20 cellular contexts compared by ENCODE assay signal in genomic region chr3:137764563-137765309, GRCh38. TPM values are rescaled to one million over a fixed set of nuclear protein-coding genes. Genes with fewer than 3 reads are reported as not detected.
DNase-seq lines count a peak whose midpoint lies in the region; ATAC-seq, FAIRE-seq and TF ChIP-seq lines count a peak whose summit lies in the region.
"Had no signal": no experiment of that assay in that cellular context is flagged by ENCODE, and none has a peak within 500 bp of the region (broad histone marks: within the 10 kb centered on the region; RNA-seq: fewer than 3 reads in every experiment).

No MANE protein-coding gene starts in this region.

- WGBS in adrenal gland, 4 donors, result 1 to 7% (median 3%) methylated on average over 21 to 58 of the region's 58 CpGs

- peaks cover 16 to 68% of the 10 kb centered on the region in 2 donors for H3K27me3 ChIP-seq in right atrium auricular region
- H3K27me3 ChIP-seq in lower lobe of right lung (ENCODE audit: low read depth), result peaks cover 100% of the 10 kb centered on the region
- H3K27me3 ChIP-seq in adrenal gland, result peaks cover 76% of the 10 kb centered on the region

- H3K4me3 ChIP-seq in right atrium auricular region (no peak overlapping the region), lower lobe of right lung (peak overlapping the region; percentile 23), adrenal gland (no peak overlapping the region)

- no peak for FAIRE-seq in GM19239 (lab: Jason Lieb, UNC)

- peaks cover 0 to 33% of the 10 kb centered on the region in 2 donors for H3K4me1 ChIP-seq in right atrium auricular region
- peaks cover 32% of the 10 kb centered on the region for H3K4me1 ChIP-seq in lower lobe of right lung
- H3K4me1 ChIP-seq in adrenal gland (replicated peaks in 1 of 2), result peaks cover 0 to 13% of the 10 kb centered on the region in 2 donors

- no peaks in the 10 kb centered on the region for H3K9me3 Mint-ChIP-seq in T-helper 2 cell treated with Interferon-gamma antibody and Interleukin-4, amounts not matched to agents 5 μg/mL and 100 μg/mL, for 36 hours
- H3K9me3 Mint-ChIP-seq: activated CD4-positive, alpha-beta T cell treated with anti-CD3 and anti-CD28 coated beads, Interleukin-2, amount 10 ng/mL, durations not matched to agents 7 days and 5 days had no signal

- H3K27ac Mint-ChIP-seq in T-helper 2 cell treated with Interferon-gamma antibody and Interleukin-4, amounts not matched to agents 5 μg/mL and 100 μg/mL, for 36 hours, result no peak overlapping the region
- H3K27ac Mint-ChIP-seq: activated naive CD8-positive, alpha-beta T cell treated with anti-CD3 and anti-CD28 coated beads for 36 hours; natural killer cell treated with Interleukin-12 subunit alpha and Interleukin-12 subunit beta and Interleukin-15 and Interleukin-18, amount 100 ng/mL, for 72 hours had no signal

- no peak overlapping the region for H3K4me3 Mint-ChIP-seq in T-helper 2 cell treated with Interferon-gamma antibody and Interleukin-4, amounts not matched to agents 5 μg/mL and 100 μg/mL, for 36 hours
- H3K4me3 Mint-ChIP-seq: activated CD4-positive, alpha-beta T cell treated with anti-CD3 and anti-CD28 coated beads, Interleukin-2, amount 10 ng/mL, durations not matched to agents 7 days and 5 days; activated naive CD8-positive, alpha-beta T cell treated with anti-CD3 and anti-CD28 coated beads for 36 hours; natural killer cell treated with Interleukin-12 subunit alpha and Interleukin-12 subunit beta and Interleukin-15 and Interleukin-18, amount 100 ng/mL, for 72 hours had no signal

- H3K9me3 ChIP-seq in right atrium auricular region (no peaks in the 10 kb centered on the region), lower lobe of right lung (no peaks in the 10 kb centered on the region), adrenal gland (replicated peaks in 1 of 3) (no peaks in the 10 kb centered on the region)

- no peak for TF ChIP-seq POLR2A in adrenal gland (IDR thresholded peaks at IDR 0.05)

- H3K36me3 Mint-ChIP-seq in T-helper 2 cell treated with Interferon-gamma antibody and Interleukin-4, amounts not matched to agents 5 μg/mL and 100 μg/mL, for 36 hours (ENCODE audit: low read depth), result no peaks in the 10 kb centered on the region

- H3K4me1 Mint-ChIP-seq in T-helper 2 cell treated with Interferon-gamma antibody and Interleukin-4, amounts not matched to agents 5 μg/mL and 100 μg/mL, for 36 hours (ENCODE audit: low read depth), result no peaks in the 10 kb centered on the region

- ATAC-seq in Right ventricle myocardium inferior (no peak), lower lobe of right lung (peak in 1 of 2 donors; percentile 6)
- ATAC-seq: right cardiac atrium had no signal

- H3K27ac ChIP-seq in right atrium auricular region (no peak overlapping the region), lower lobe of right lung (no peak overlapping the region), adrenal gland (no peak overlapping the region)

- TF ChIP-seq CTCF in right atrium auricular region (IDR thresholded peaks at IDR 0.05) (no peak), lower lobe of right lung (IDR thresholded peaks at IDR 0.05) (no peak), adrenal gland (IDR thresholded peaks at IDR 0.05) (no peak)

- intact Hi-C loops in Right ventricle myocardium inferior (cut with DNase I), result no loop called here
- intact Hi-C loops in lower lobe of right lung (cut with DNase I), result no loop called here
- intact Hi-C loops in adrenal gland (cut with DNase I), result no loop called here

- DNase-seq in Right ventricle myocardium inferior (ENCODE audit: missing footprints) (peak; percentile 64), right atrium auricular region (ENCODE audit: low spot score) (no peak), ecto neural progenitor cell (ENCODE audit: low spot score) (peak; percentile 56), lower lobe of right lung (no peak), adrenal gland (no peak), GM19239 (ENCODE audit: insufficient read length, low spot score) (no peak), NCI-H187 (lab: John Stamatoyannopoulos, UW) (no peak)
- no peak for DNase-seq in T-helper 2 cell treated with Interferon-gamma antibody and Interleukin-4, amounts not matched to agents 5 μg/mL and 100 μg/mL, for 36 hours (ENCODE audit: low spot score)
- DNase-seq: activated CD4-positive, alpha-beta T cell treated with anti-CD3 and anti-CD28 coated beads, Interleukin-2, amount 10 ng/mL, durations not matched to agents 7 days and 5 days; activated naive CD8-positive, alpha-beta T cell treated with anti-CD3 and anti-CD28 coated beads for 36 hours; effector memory CD4-positive, alpha-beta T cell; HCEC 1CT; hippocampal formation; NCI-H1436; NCI-H226; SHP77 treated with DMSO at 0.1 percent for 48 hours; T-helper 9 cell had no signal

- H3K27me3 Mint-ChIP-seq in T-helper 2 cell treated with Interferon-gamma antibody and Interleukin-4, amounts not matched to agents 5 μg/mL and 100 μg/mL, for 36 hours (ENCODE audit: low read depth), result peaks cover 93% of the 10 kb centered on the region

- H3K36me3 ChIP-seq in right atrium auricular region (no peaks in the 10 kb centered on the region), lower lobe of right lung (no peaks in the 10 kb centered on the region), adrenal gland (replicated peaks in 1 of 2) (no peaks in the 10 kb centered on the region)

RNA-seq across cellular contexts. Expression of gene SOX14, which starts 0.6 kb away (rescaled TPM):
- total RNA-seq in Right ventricle myocardium inferior, result not detected
- total RNA-seq in right atrium auricular region, result not detected
- not detected for total RNA-seq in lower lobe of right lung
- total RNA-seq in adrenal gland, result not detected
- polyA plus RNA-seq in adrenal gland, result not detected
- total RNA-seq: activated CD4-positive, alpha-beta T cell treated with anti-CD3 and anti-CD28 coated beads, Interleukin-2, amount 10 ng/mL, durations not matched to agents 7 days and 5 days; activated naive CD8-positive, alpha-beta T cell treated with anti-CD3 and anti-CD28 coated beads for 36 hours; lung microvascular endothelial cell; natural killer cell treated with Interleukin-12 subunit alpha and Interleukin-12 subunit beta and Interleukin-15 and Interleukin-18, amount 100 ng/mL, for 72 hours; right cardiac atrium had no signal
- polyA plus RNA-seq: right cardiac atrium had no signal

Comparison
In these comparisons a context has a peak if more than half of its experiments do, and no peak if none do; other contexts are left out.
1. DNase-seq: peak in Right ventricle myocardium inferior (single experiment) and ecto neural progenitor cell (single experiment); none in right atrium auricular region (single experiment), lower lobe of right lung (single experiment), T-helper 2 cell treated with Interferon-gamma antibody and Interleukin-4, amounts not matched to agents 5 μg/mL and 100 μg/mL, for 36 hours (single experiment), adrenal gland (0 of 7), GM19239 (single experiment) and NCI-H187 (0 of 2).